8 cellular contexts compared by ENCODE assay signal in the genomic region with DNA sequence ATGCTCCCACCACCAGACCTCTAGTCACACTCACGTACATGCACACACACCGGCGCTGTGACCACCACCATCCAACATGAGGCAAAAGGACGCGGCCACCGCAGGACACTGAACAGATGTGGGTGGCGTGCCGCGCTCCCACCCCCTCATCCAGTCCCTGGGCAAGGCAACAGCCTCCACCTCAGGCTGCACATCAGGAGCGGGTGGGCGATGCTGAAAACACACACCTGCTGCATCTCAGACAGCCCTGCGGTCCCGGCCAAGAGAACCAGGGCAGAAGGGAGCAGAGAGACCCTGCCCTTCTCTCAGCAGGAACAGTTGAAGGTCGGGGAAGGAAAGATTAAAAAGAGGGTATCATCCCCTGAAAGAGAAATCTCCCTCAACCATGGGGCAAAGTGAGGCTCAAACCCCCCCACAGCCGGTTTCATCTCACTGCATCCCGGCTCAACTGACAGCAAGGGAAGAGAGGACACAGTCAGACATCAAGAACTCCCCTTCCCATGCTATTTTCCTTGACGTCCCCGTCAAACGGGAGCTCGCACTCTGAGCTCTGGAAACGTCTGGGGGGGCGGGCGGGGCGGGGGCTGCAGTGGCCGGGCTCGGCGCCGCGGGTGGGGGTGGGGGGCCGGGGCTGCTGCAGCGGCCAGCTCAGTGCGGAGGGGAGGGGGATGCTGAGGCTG. TPM values are rescaled to one million over a fixed set of nuclear protein-coding genes. Genes with fewer than 3 reads are reported as not detected.
DNase-seq lines count a peak whose midpoint lies in the region; ATAC-seq and TF ChIP-seq lines count a peak whose summit lies in the region.

No MANE protein-coding gene starts in this region.

- peak overlapping the region; percentile 12 to 80 (median 68); a peak in 19 of 20 replicates for H3K4me3 ChIP-seq in BLaER1 treated with 17β-estradiol and CSF1 and Interleukin-3, amounts not matched to agents 10 nM and 100 nM
- H3K4me3 ChIP-seq in NB4 (ENCODE audit: low read depth, low read length) (peak overlapping the region; percentile 52), ectodermal cell (ENCODE audit: insufficient read depth, low read depth, low read length) (peak overlapping the region; percentile 64), neural cell (ENCODE audit: low read length) (peak overlapping the region; percentile 76)

- TF ChIP-seq POLR2A in NB4 (IDR thresholded peaks at IDR 0.05; ENCODE audit: extremely low read depth, insufficient read length), result no peak
- no peak for TF ChIP-seq POLR2A in erythroblast (IDR thresholded peaks at IDR 0.05; ENCODE audit: low read length)

- no peaks in the 10 kb centered on the region for H3K27me3 ChIP-seq in BLaER1 treated with 17β-estradiol and CSF1 and Interleukin-3, amounts not matched to agents 10 nM and 100 nM
- H3K27me3 ChIP-seq in ectodermal cell (ENCODE audit: control insufficient read depth, insufficient read depth, low read length, poor library complexity, severe bottlenecking) (peaks cover 10% of the 10 kb centered on the region), neural cell (ENCODE audit: insufficient read depth, low read depth, low read length) (no peaks in the 10 kb centered on the region)

- 36 to 41% methylated on average over 27 to 32 of the region's 32 CpGs for WGBS in ectodermal cell, 2 experiments

- peaks cover 9 to 29% (median 19%) of the 10 kb centered on the region in 11 experiments; a peak in 19 of 22 replicates for H4K20me1 ChIP-seq in BLaER1 treated with 17β-estradiol and CSF1 and Interleukin-3, amounts not matched to agents 10 nM and 100 nM
- H4K20me1 ChIP-seq in neural cell (ENCODE audit: insufficient read depth), result no peaks in the 10 kb centered on the region

- no peak for TF ChIP-seq RAD21 in neural cell (conservative IDR thresholded peaks at IDR 0.05)

- TF ChIP-seq CTCF in NB4 (IDR thresholded peaks at IDR 0.05; ENCODE audit: low read depth, low read length) (no peak), neural cell (IDR thresholded peaks at IDR 0.05; ENCODE audit: poor library complexity, severe bottlenecking) (no peak)

- peaks cover 14 to 37% (median 32%) of the 10 kb centered on the region in 11 experiments; a peak in 21 of 22 replicates for H3K36me3 ChIP-seq in BLaER1 treated with 17β-estradiol and CSF1 and Interleukin-3, amounts not matched to agents 10 nM and 100 nM
- H3K36me3 ChIP-seq in ectodermal cell (ENCODE audit: control insufficient read depth, insufficient read depth, low read length), result peaks cover 7% of the 10 kb centered on the region
- no peaks in the 10 kb centered on the region for H3K36me3 ChIP-seq in neural cell (ENCODE audit: insufficient read depth, low read length)

- H3F3A ChIP-seq in neural cell (ENCODE audit: insufficient read depth, low read length, poor library complexity, severe bottlenecking), result no peaks in the 10 kb centered on the region

- peak overlapping the region; percentile 27 to 76 (median 55); a peak in 18 of 22 replicates for H3K9ac ChIP-seq in BLaER1 treated with 17β-estradiol and CSF1 and Interleukin-3, amounts not matched to agents 10 nM and 100 nM
- H3K9ac ChIP-seq in neural cell (ENCODE audit: low read length), result peak overlapping the region; percentile 26

- H2AFZ ChIP-seq in neural cell (ENCODE audit: low read depth, low read length), result no peak overlapping the region

- no peak overlapping the region; a peak in 2 of 22 replicates for H3K27ac ChIP-seq in BLaER1 treated with 17β-estradiol and CSF1 and Interleukin-3, amounts not matched to agents 10 nM and 100 nM
- no peak overlapping the region for H3K27ac ChIP-seq in ectodermal cell (ENCODE audit: insufficient read depth, low read depth, low read length, poor library complexity, severe bottlenecking)
- no peak overlapping the region for H3K27ac ChIP-seq in neural cell (ENCODE audit: low read length)

- no peaks in the 10 kb centered on the region for H3K9me2 ChIP-seq in neural cell (ENCODE audit: insufficient read depth, low read length)

- no peak for ATAC-seq in GM18517 (IDR thresholded peaks at IDR 0.05; ENCODE audit: unreplicated experiment)

- peaks cover 34 to 61% (median 50%) of the 10 kb centered on the region in 10 experiments for H3K4me1 ChIP-seq in BLaER1 treated with 17β-estradiol and CSF1 and Interleukin-3, amounts not matched to agents 10 nM and 100 nM
- H3K4me1 ChIP-seq in ectodermal cell (ENCODE audit: control insufficient read depth, insufficient read depth, low read length), result peaks cover 9% of the 10 kb centered on the region

- no peaks in the 10 kb centered on the region for H3K79me2 ChIP-seq in neural cell (replicated peaks; ENCODE audit: insufficient read depth, low read length)

- no peaks in the 10 kb centered on the region for H3K9me3 ChIP-seq in BLaER1 treated with 17β-estradiol and CSF1 and Interleukin-3, amounts not matched to agents 10 nM and 100 nM (replicated peaks in 1 of 11)
- H3K9me3 ChIP-seq in ectodermal cell (ENCODE audit: control insufficient read depth, low read length) (no peaks in the 10 kb centered on the region), neural cell (ENCODE audit: low read length) (no peaks in the 10 kb centered on the region)

- TF ChIP-seq EP300 in neural cell (conservative IDR thresholded peaks at IDR 0.05; ENCODE audit: poor library complexity, severe bottlenecking), result no peak

- DNase-seq in NB4 (ENCODE audit: low read depth), result no peak
- no peak for DNase-seq in SIG-M5 treated with dmso at 0.1 percent for 504 hours (lab: John Stamatoyannopoulos, UW; ENCODE audit: unreplicated experiment)
- no peak for DNase-seq in activated CD4-positive, CD25-positive, alpha-beta regulatory T cell (lab: John Stamatoyannopoulos, UW)
- DNase-seq in erythroblast (lab: John Stamatoyannopoulos, UW), result no peak

- H3K4me2 ChIP-seq in BLaER1 treated with 17β-estradiol and CSF1 and Interleukin-3, amounts not matched to agents 10 nM and 100 nM, result peak overlapping the region; percentile 79 to 96 (median 90)
- peak overlapping the region; percentile 51 for H3K4me2 ChIP-seq in neural cell (ENCODE audit: low read length)

TF ChIP-seq in neural cell, 6 proteins besides CTCF, POLR2A, EP300 and RAD21:
- TF ChIP-seq TAF1 (IDR thresholded peaks at IDR 0.05; ENCODE audit: low read depth) (no peak), SMC3 (conservative IDR thresholded peaks at IDR 0.05; ENCODE audit: poor library complexity) (no peak), EZH2 (IDR thresholded peaks at IDR 0.05; ENCODE audit: borderline replicate concordance, insufficient read depth, low read length, poor library complexity, severe bottlenecking) (no peak), MXI1 (conservative IDR thresholded peaks at IDR 0.05; ENCODE audit: poor library complexity, severe bottlenecking) (no peak), POLR2AphosphoS5 (IDR thresholded peaks at IDR 0.05) (no peak)
- TF ChIP-seq, protein P1, sequence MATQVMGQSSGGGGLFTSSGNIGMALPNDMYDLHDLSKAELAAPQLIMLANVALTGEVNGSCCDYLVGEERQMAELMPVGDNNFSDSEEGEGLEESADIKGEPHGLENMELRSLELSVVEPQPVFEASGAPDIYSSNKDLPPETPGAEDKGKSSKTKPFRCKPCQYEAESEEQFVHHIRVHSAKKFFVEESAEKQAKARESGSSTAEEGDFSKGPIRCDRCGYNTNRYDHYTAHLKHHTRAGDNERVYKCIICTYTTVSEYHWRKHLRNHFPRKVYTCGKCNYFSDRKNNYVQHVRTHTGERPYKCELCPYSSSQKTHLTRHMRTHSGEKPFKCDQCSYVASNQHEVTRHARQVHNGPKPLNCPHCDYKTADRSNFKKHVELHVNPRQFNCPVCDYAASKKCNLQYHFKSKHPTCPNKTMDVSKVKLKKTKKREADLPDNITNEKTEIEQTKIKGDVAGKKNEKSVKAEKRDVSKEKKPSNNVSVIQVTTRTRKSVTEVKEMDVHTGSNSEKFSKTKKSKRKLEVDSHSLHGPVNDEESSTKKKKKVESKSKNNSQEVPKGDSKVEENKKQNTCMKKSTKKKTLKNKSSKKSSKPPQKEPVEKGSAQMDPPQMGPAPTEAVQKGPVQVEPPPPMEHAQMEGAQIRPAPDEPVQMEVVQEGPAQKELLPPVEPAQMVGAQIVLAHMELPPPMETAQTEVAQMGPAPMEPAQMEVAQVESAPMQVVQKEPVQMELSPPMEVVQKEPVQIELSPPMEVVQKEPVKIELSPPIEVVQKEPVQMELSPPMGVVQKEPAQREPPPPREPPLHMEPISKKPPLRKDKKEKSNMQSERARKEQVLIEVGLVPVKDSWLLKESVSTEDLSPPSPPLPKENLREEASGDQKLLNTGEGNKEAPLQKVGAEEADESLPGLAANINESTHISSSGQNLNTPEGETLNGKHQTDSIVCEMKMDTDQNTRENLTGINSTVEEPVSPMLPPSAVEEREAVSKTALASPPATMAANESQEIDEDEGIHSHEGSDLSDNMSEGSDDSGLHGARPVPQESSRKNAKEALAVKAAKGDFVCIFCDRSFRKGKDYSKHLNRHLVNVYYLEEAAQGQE (IDR thresholded peaks at IDR 0.05; ENCODE audit: borderline replicate concordance), result no peak

RNA-seq across cellular contexts. Expression of a gene that starts 1.1 kb away (rescaled TPM):
- polyA plus RNA-seq in ectodermal cell (2013, experiment 1 of 4), result 35.7 TPM
- polyA plus RNA-seq in ectodermal cell (2013, experiment 2 of 4), result 40.0 TPM
- 29.1 TPM for polyA plus RNA-seq in ectodermal cell (2013, experiment 3 of 4)
- 35.4 TPM for polyA plus RNA-seq in ectodermal cell (2013, experiment 4 of 4)
- 55.4 and 69.8 TPM in 2 replicates for polyA plus RNA-seq in neural cell
- polyA minus RNA-seq in neural cell, result 39.9 and 42.3 TPM in 2 replicates

RNA-seq across cellular contexts. Expression of a gene that starts 37.6 kb away (rescaled TPM):
- polyA plus RNA-seq in ectodermal cell (2013, experiment 1 of 4), result 28.0 TPM
- 23.5 TPM for polyA plus RNA-seq in ectodermal cell (2013, experiment 2 of 4)
- polyA plus RNA-seq in ectodermal cell (2013, experiment 3 of 4), result 23.1 TPM
- 24.9 TPM for polyA plus RNA-seq in ectodermal cell (2013, experiment 4 of 4)
- 1.1 and 1.5 TPM in 2 replicates for polyA plus RNA-seq in neural cell
- 0.24 and 0.35 TPM in 2 replicates for polyA minus RNA-seq in neural cell
